Comparison of ENCODE assay signal across 8 cellular contexts in genomic region chr10:42638053-42638820, GRCh38. TPM values are rescaled to one million over a fixed set of nuclear protein-coding genes. Genes with fewer than 3 reads are reported as not detected.
A peak's percentile ranks its signal among the peaks of the same experiment; 100 is the strongest.
DNase-seq lines count a peak whose midpoint lies in the region; ATAC-seq and TF ChIP-seq lines count a peak whose summit lies in the region.

TSS of gene ZNF33B (minus strand) at chr10:42638570. CDS start at chr10:42636928, 1,642 bp downstream.

- peak within 1 kb of the TSS; percentile 84 for H3K27ac ChIP-seq in right cardiac atrium (ENCODE audit: low read length)
- peak within 1 kb of the TSS; percentile 88 to 93 for H3K27ac ChIP-seq in uterus

- H3K4me3 ChIP-seq in right cardiac atrium (ENCODE audit: low read length) (peak within 1 kb of the TSS; percentile 61), uterus (peak within 1 kb of the TSS; percentile 66 to 72)

- H3K4me1 ChIP-seq in right cardiac atrium (ENCODE audit: control insufficient read depth, insufficient read depth, low read length) (no peaks in the 10 kb centered on the region), uterus (no peaks in the 10 kb centered on the region)

- ATAC-seq in GM18505 (IDR thresholded peaks at IDR 0.05; ENCODE audit: unreplicated experiment) (peak; percentile 94), HG02970 (IDR thresholded peaks at IDR 0.05; ENCODE audit: low FRiP score, unreplicated experiment) (peak; percentile 97), right cardiac atrium (peak; percentile 100)

- DNase-seq in NCI-H187 treated with DMSO at 0.1 percent for 48 hours (lab: John Stamatoyannopoulos, UW) (peak; percentile 42), T-helper 2 cell (peak; percentile 75 to 97 (median 90)), anterior cingulate cortex (lab: John Stamatoyannopoulos, UW) (peak; percentile 64 to 95 (median 86)), right cardiac atrium (peak; percentile 95 to 98 (median 98)), pulmonary artery endothelial cell (ENCODE audit: low read depth, low spot score) (peak; percentile 76), uterus (peak; percentile 91 to 92)

- peak; percentile 93 for TF ChIP-seq POLR2A in GM18505 (IDR thresholded peaks at IDR 0.05; ENCODE audit: borderline replicate concordance, extremely low read depth, insufficient read depth, insufficient read length)
- peak; percentile 63 to 73 for TF ChIP-seq POLR2A in uterus (IDR thresholded peaks at IDR 0.05)

- no peaks in the 10 kb centered on the region for H3K36me3 ChIP-seq in uterus

- H3K27me3 ChIP-seq in right cardiac atrium (ENCODE audit: control insufficient read depth, insufficient read depth) (no peaks in the 10 kb centered on the region), uterus (no peaks in the 10 kb centered on the region)

- H3K9me3 ChIP-seq in right cardiac atrium (ENCODE audit: control insufficient read depth, low read length) (no peaks in the 10 kb centered on the region), uterus (no peaks in the 10 kb centered on the region)

- TF ChIP-seq CTCF in uterus (IDR thresholded peaks at IDR 0.05), result no peak

- intact Hi-C loops in right cardiac atrium (cut with DNase I), result no loop called here
- intact Hi-C loops in uterus (cut with DNase I; ENCODE audit: low total_unique reads), result no loop called here

- under 1% methylated on average over 62 of the region's 62 CpGs for WGBS in right cardiac atrium

RNA-seq across cellular contexts. Expression of gene ZNF33B, which starts in this region (rescaled TPM):
- 10 to 100 TPM in 3 of 4 donors, 1 to 10 TPM in 1; 9.4 to 22.1 (median 18.0) TPM for total RNA-seq in right cardiac atrium
- 4.5 TPM for polyA plus RNA-seq in right cardiac atrium
- 9.2 and 11.3 TPM in 2 replicates for total RNA-seq in pulmonary artery endothelial cell
- 10 to 100 TPM in 2 of 4 donors, 1 to 10 TPM in 2; 5.3 to 38.6 (median 21.3) TPM for total RNA-seq in uterus

Comparison
In these comparisons a context has a peak if more than half of its experiments do, and no peak if none do; other contexts are left out.
1. Peak in every context shown above with its lines: DNase-seq, ATAC-seq, H3K4me3 ChIP-seq and H3K27ac ChIP-seq.
2. DNase-seq: peak in every context shown above with its lines; median percentile 98 in right cardiac atrium; 92 in uterus; 90 in T-helper 2 cell; 86 in anterior cingulate cortex; 76 in pulmonary artery endothelial cell; 42 in NCI-H187 treated with DMSO at 0.1 percent for 48 hours.